ENCODE assay signal across 8 cellular contexts in the genomic region with DNA sequence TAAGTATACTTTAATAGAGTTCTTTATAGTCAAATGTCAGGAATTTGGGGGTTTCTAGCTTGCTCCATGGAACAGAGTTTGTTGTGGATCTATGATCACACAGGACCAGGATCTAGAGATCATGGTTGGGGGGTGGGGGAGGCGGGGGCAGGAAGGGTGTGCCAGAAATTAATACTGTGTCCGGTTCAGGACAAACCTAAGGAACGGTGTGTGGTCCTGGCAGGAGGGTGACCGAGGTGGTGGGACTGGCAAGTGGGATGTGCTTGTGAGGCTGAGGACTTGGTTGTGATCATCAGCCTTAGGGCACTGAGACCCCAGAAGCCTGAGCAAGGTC. TPM values are rescaled to one million over a fixed set of nuclear protein-coding genes. Genes with fewer than 3 reads are reported as not detected.
A peak's percentile ranks its signal among the peaks of the same experiment; 100 is the strongest.
DNase-seq lines count a peak whose midpoint lies in the region; ATAC-seq, FAIRE-seq and TF ChIP-seq lines count a peak whose summit lies in the region.

No MANE protein-coding gene starts in this region.

- H3K4me3 Mint-ChIP-seq in naive thymus-derived CD8-positive, alpha-beta T cell = peak overlapping the region in 9 of 10 donors; percentile 79 to 89 (median 87)

- CTCF ChIA-PET in A549 (lab: Yijun Ruan, JAX) = interaction anchor here (0.5 to 1.5 kb wide), 5 partner anchors 22 to 338 kb away, joined by 3 to 9 read pairs (median 3); partner anchors contain the start of gene GSTA4

- H3K9me3 ChIP-seq in A549 = no peaks in the 10 kb centered on the region
- no peaks in the 10 kb centered on the region for H3K9me3 ChIP-seq in MG63

- WGBS in A549 (ENCODE audit: missing lambda C conversion rate) = 28% methylated on average over 3 of the region's 4 CpGs

- FAIRE-seq in A549 (lab: Jason Lieb, UNC) = no peak

- TF ChIP-seq EP300 in A549 (IDR thresholded peaks at IDR 0.05) = no peak

- TF ChIP-seq RAD21 in A549 (conservative IDR thresholded peaks at IDR 0.05 in 1 of 2, IDR thresholded peaks at IDR 0.05 in 1 of 2) = no peak

- no peaks in the 10 kb centered on the region for H3K9me3 Mint-ChIP-seq in naive thymus-derived CD8-positive, alpha-beta T cell

- TF ChIP-seq POLR2A in A549 (IDR thresholded peaks at IDR 0.05; ENCODE audit: low read length) = no peak

- H3K36me3 ChIP-seq in MG63 = no peaks in the 10 kb centered on the region

- TF ChIP-seq CTCF in A549 (IDR thresholded peaks at IDR 0.05) (no peak), coronary artery (IDR thresholded peaks at IDR 0.05) (no peak)

- ATAC-seq in A549 = peak; percentile 67 to 69
- ATAC-seq in naive thymus-derived CD8-positive, alpha-beta T cell = no peak

- POLR2A ChIA-PET in A549 (lab: Yijun Ruan, JAX) = no interaction called here
- POLR2A ChIA-PET in naive thymus-derived CD8-positive, alpha-beta T cell (lab: Charles Lee) = no interaction called here

- no peak for DNase-seq in A549 (ENCODE audit: low read depth in 1 of 2, low spot score in 1 of 2)
- DNase-seq in MG63 = no peak
- DNase-seq in coronary artery (ENCODE audit: low spot score) = no peak
- no peak for DNase-seq in naive thymus-derived CD8-positive, alpha-beta T cell
- no peak for DNase-seq in HUDEP-2 (lab: John Stamatoyannopoulos, UW; ENCODE audit: unreplicated experiment in 76 of 76)
- DNase-seq in NCI-H128 (lab: John Stamatoyannopoulos, UW; ENCODE audit: unreplicated experiment) = no peak
- DNase-seq in NCI-H2029 treated with DMSO at 0.1 percent for 48 hours (lab: John Stamatoyannopoulos, UW) = no peak
- no peak for DNase-seq in stimulated activated CD4-positive, alpha-beta T cell treated with anti-CD3 and anti-CD28 coated beads, Interleukin-4, amount 100 ng/mL, for 1 hour

- H3K4me1 ChIP-seq in A549 = peaks cover 8% of the 10 kb centered on the region; the same call in 2 of the 3 replicates

- H3K4me2 ChIP-seq in A549 = peak overlapping the region; percentile 64

- H3K27ac Mint-ChIP-seq in naive thymus-derived CD8-positive, alpha-beta T cell = peak overlapping the region in 2 of 10 donors; percentile 11 to 36

- H3K27ac ChIP-seq in A549 (peak overlapping the region; percentile 84 to 90; a peak in 4 of 6 replicates), coronary artery (no peak overlapping the region)

- peaks cover 0 to 2% (median 0%) of the 10 kb centered on the region in 5 donors for H3K27me3 Mint-ChIP-seq in naive thymus-derived CD8-positive, alpha-beta T cell

- peaks cover 0 to 4% (median under 1%) of the 10 kb centered on the region in 4 donors for H3K4me1 Mint-ChIP-seq in naive thymus-derived CD8-positive, alpha-beta T cell

- no peaks in the 10 kb centered on the region for H3K27me3 ChIP-seq in MG63

- H3K4me3 ChIP-seq in A549 (peak overlapping the region; percentile 58; the same call in 1 of the 3 replicates), MG63 (peak overlapping the region; percentile 49), coronary artery (peak overlapping the region; percentile 70)

- H3K36me3 Mint-ChIP-seq in naive thymus-derived CD8-positive, alpha-beta T cell = no peaks in the 10 kb centered on the region

TF ChIP-seq in A549, 52 proteins besides CTCF, POLR2A, EP300 and RAD21:
- TF ChIP-seq CHD4 (IDR thresholded peaks at IDR 0.05; ENCODE audit: borderline replicate concordance) (no peak), FOSB (CRISPR knock-in tag; IDR thresholded peaks at IDR 0.05) (no peak), JUN (IDR thresholded peaks at IDR 0.05) (no peak), KDM5A (IDR thresholded peaks at IDR 0.05) (no peak), TP53 (CRISPR knock-in tag; IDR thresholded peaks at IDR 0.05) (no peak), CBX2 (IDR thresholded peaks at IDR 0.05; ENCODE audit: borderline replicate concordance, low read depth) (no peak), MAZ (IDR thresholded peaks at IDR 0.05; ENCODE audit: borderline replicate concordance, low read depth, low read length) (no peak), MAFK (IDR thresholded peaks at IDR 0.05; ENCODE audit: partially characterized antibody) (no peak)
- TF ChIP-seq, protein P1, sequence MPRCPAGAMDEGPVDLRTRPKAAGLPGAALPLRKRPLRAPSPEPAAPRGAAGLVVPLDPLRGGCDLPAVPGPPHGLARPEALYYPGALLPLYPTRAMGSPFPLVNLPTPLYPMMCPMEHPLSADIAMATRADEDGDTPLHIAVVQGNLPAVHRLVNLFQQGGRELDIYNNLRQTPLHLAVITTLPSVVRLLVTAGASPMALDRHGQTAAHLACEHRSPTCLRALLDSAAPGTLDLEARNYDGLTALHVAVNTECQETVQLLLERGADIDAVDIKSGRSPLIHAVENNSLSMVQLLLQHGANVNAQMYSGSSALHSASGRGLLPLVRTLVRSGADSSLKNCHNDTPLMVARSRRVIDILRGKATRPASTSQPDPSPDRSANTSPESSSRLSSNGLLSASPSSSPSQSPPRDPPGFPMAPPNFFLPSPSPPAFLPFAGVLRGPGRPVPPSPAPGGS (IDR thresholded peaks at IDR 0.05) = no peak

RNA-seq across cellular contexts. Expression of gene GSTA3, which starts 27.9 kb away (rescaled TPM):
- not detected in 2 replicates for polyA plus RNA-seq in A549 (2011; rRNA removed)
- not detected in 2 replicates for polyA plus RNA-seq in A549 (2012; cell fraction: cytosol; rRNA removed)
- polyA plus RNA-seq in A549 (2012; cell fraction: nucleus; rRNA removed) = not detected in 2 replicates
- not detected in 3 replicates for polyA plus RNA-seq in A549 (2017; fragmentation: RNase III; extraction: RNeasy Plus Mini Kit Qiagen cat#74134 plus additional on column Dnase treatment)
- not detected in 2 replicates for polyA minus RNA-seq in A549 (2011; rRNA and poly(A)+ RNA removed)
- total RNA-seq in MG63 (2014; rRNA removed; shearing (Covaris generic); ENCODE audit: low replicate concordance) = not detected in 2 replicates
- not detected for total RNA-seq in naive thymus-derived CD8-positive, alpha-beta T cell
- polyA plus RNA-seq in naive thymus-derived CD8-positive, alpha-beta T cell = not detected

RNA-seq across cellular contexts. Expression of gene GSTA5, which starts 41.0 kb away (rescaled TPM):
- polyA plus RNA-seq in A549 (2011; rRNA removed) = not detected in 2 replicates
- not detected in 2 replicates for polyA plus RNA-seq in A549 (2012; cell fraction: cytosol; rRNA removed)
- not detected in 2 replicates for polyA plus RNA-seq in A549 (2012; cell fraction: nucleus; rRNA removed)
- polyA plus RNA-seq in A549 (2017; fragmentation: RNase III; extraction: RNeasy Plus Mini Kit Qiagen cat#74134 plus additional on column Dnase treatment) = not detected in 3 replicates
- not detected in 2 replicates for polyA minus RNA-seq in A549 (2011; rRNA and poly(A)+ RNA removed)
- not detected in 2 replicates for total RNA-seq in MG63 (2014; rRNA removed; shearing (Covaris generic); ENCODE audit: low replicate concordance)
- not detected for total RNA-seq in naive thymus-derived CD8-positive, alpha-beta T cell
- not detected for polyA plus RNA-seq in naive thymus-derived CD8-positive, alpha-beta T cell

Comparison
In these comparisons a context has a peak if more than half of its experiments do, and no peak if none do; other contexts are left out.
1. ATAC-seq: peak in A549 (2 of 2); none in naive thymus-derived CD8-positive, alpha-beta T cell (0 of 2).
2. H3K27ac ChIP-seq: peak in A549 (2 of 2); none in coronary artery (0 of 2).
3. Peak in every context shown above with its lines, with median percentiles within 50 percentile points of each other: H3K4me3 ChIP-seq.